1 cellular context compared by ENCODE assay signal in genomic region chr14:23302290-23303225, GRCh38.
TF ChIP-seq lines count a peak whose summit lies in the region.

A gene with protein sequence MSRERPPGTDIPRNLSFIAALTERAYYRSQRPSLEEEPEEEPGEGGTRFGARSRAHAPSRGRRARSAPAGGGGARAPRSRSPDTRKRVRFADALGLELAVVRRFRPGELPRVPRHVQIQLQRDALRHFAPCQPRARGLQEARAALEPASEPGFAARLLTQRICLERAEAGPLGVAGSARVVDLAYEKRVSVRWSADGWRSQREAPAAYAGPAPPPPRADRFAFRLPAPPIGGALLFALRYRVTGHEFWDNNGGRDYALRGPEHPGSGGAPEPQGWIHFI (minus strand): TSS chr14:23302859. CDS start chr14:23302576, 283 bp downstream.

TF ChIP-seq in HEK293, 187 proteins besides CTCF, POLR2A, EP300 and RAD21 (continued from another document and continues in another):
- TF ChIP-seq HIC1 (tag by site-specific recombination; IDR thresholded peaks at IDR 0.05) (0 out of 2 replicates have a peak, but pooled peaks have one; percentile 1), ZXDB (tag by site-specific recombination; IDR thresholded peaks at IDR 0.05) (peak; percentile 8; the same call in 1 of the 2 replicates), ZNF514 (tag by site-specific recombination; IDR thresholded peaks at IDR 0.05) (no peak), ZNF658 (tag by site-specific recombination; IDR thresholded peaks at IDR 0.05) (no peak), ZBTB1 (tag by site-specific recombination; IDR thresholded peaks at IDR 0.05) (no peak), ZNF423 (tag by site-specific recombination; IDR thresholded peaks at IDR 0.05) (no peak), RBAK (tag by site-specific recombination; IDR thresholded peaks at IDR 0.05) (no peak), ZNF19 (tag by site-specific recombination; IDR thresholded peaks at IDR 0.05; ENCODE audit: low read depth) (no peak), ZNF302 (tag by site-specific recombination; IDR thresholded peaks at IDR 0.05; ENCODE audit: low read depth) (no peak), ZNF701 (tag by site-specific recombination; IDR thresholded peaks at IDR 0.05) (no peak), ZBTB21 (tag by site-specific recombination; IDR thresholded peaks at IDR 0.05) (0 out of 2 replicates have a peak, but pooled peaks have one; percentile 1), OSR2 (tag by site-specific recombination; IDR thresholded peaks at IDR 0.05) (no peak), ZNF548 (tag by site-specific recombination; IDR thresholded peaks at IDR 0.05) (no peak), GLIS1 (tag by site-specific recombination; IDR thresholded peaks at IDR 0.05) (peak; percentile 15; the same call in 1 of the 2 replicates), KLF16 (tag by site-specific recombination; IDR thresholded peaks at IDR 0.05) (0 out of 2 replicates have a peak, but pooled peaks have one; percentile 28), ZNF600 (tag by site-specific recombination; IDR thresholded peaks at IDR 0.05) (peak; percentile 46; the same call in 1 of the 2 replicates), TRIM28 (IDR thresholded peaks at IDR 0.05; ENCODE audit: borderline replicate concordance, low read length) (no peak), BCL11B (tag by site-specific recombination; IDR thresholded peaks at IDR 0.05; ENCODE audit: low read depth) (no peak), ZNF16 (tag by site-specific recombination; IDR thresholded peaks at IDR 0.05; ENCODE audit: low read depth) (no peak), TCF7L2 (IDR thresholded peaks at IDR 0.05; ENCODE audit: borderline replicate concordance, low read depth, low read length) (no peak), SP2 (tag by site-specific recombination; IDR thresholded peaks at IDR 0.05) (peak; percentile 82), ZNF274 (IDR thresholded peaks at IDR 0.05; ENCODE audit: low read length) (no peak), ZNF274 (tag by site-specific recombination; IDR thresholded peaks at IDR 0.05; ENCODE audit: borderline replicate concordance) (no peak), ZBTB44 (tag by site-specific recombination; IDR thresholded peaks at IDR 0.05) (no peak), ZBTB48 (tag by site-specific recombination; IDR thresholded peaks at IDR 0.05) (no peak), ZNF529 (tag by site-specific recombination; IDR thresholded peaks at IDR 0.05; ENCODE audit: insufficient replicate concordance) (no peak), ZNF394 (tag by site-specific recombination; IDR thresholded peaks at IDR 0.05; ENCODE audit: borderline replicate concordance) (no peak), ZFP3 (tag by site-specific recombination; IDR thresholded peaks at IDR 0.05; ENCODE audit: low read depth) (no peak), ZNF416 (tag by site-specific recombination; IDR thresholded peaks at IDR 0.05) (no peak), SCRT2 (tag by site-specific recombination; IDR thresholded peaks at IDR 0.05) (peak; percentile 99), ZBTB17 (tag by site-specific recombination; IDR thresholded peaks at IDR 0.05) (0 out of 2 replicates have a peak, but pooled peaks have one; percentile 15), ZNF621 (tag by site-specific recombination; IDR thresholded peaks at IDR 0.05) (no peak), ZSCAN23 (tag by site-specific recombination; IDR thresholded peaks at IDR 0.05) (no peak), ZNF174 (tag by site-specific recombination; IDR thresholded peaks at IDR 0.05) (no peak), YY2 (tag by site-specific recombination; IDR thresholded peaks at IDR 0.05) (no peak), ZNF585B (tag by site-specific recombination; IDR thresholded peaks at IDR 0.05) (no peak), ZNF362 (tag by site-specific recombination; IDR thresholded peaks at IDR 0.05) (0 out of 2 replicates have a peak, but pooled peaks have one; percentile 22), ZNF138 (tag by site-specific recombination; IDR thresholded peaks at IDR 0.05; ENCODE audit: borderline replicate concordance) (no peak), ZNF354C (tag by site-specific recombination; IDR thresholded peaks at IDR 0.05; ENCODE audit: borderline replicate concordance, low read depth) (no peak), ZNF335 (tag by site-specific recombination; conservative IDR thresholded peaks at IDR 0.05) (peak; percentile 56), ZNF670 (tag by site-specific recombination; IDR thresholded peaks at IDR 0.05; ENCODE audit: low read depth) (no peak), ZNF777 (tag by site-specific recombination; IDR thresholded peaks at IDR 0.05; ENCODE audit: borderline replicate concordance) (no peak), ZNF114 (tag by site-specific recombination; IDR thresholded peaks at IDR 0.05) (no peak), ZNF521 (tag by site-specific recombination; IDR thresholded peaks at IDR 0.05) (no peak), ZNF23 (tag by site-specific recombination; IDR thresholded peaks at IDR 0.05; ENCODE audit: borderline replicate concordance) (no peak), ZNF24 (tag by site-specific recombination; IDR thresholded peaks at IDR 0.05) (no peak), ZNF623 (tag by site-specific recombination; IDR thresholded peaks at IDR 0.05) (no peak), EGR2 (tag by site-specific recombination; IDR thresholded peaks at IDR 0.05; ENCODE audit: low read depth) (peak; percentile 65), ZNF223 (tag by site-specific recombination; IDR thresholded peaks at IDR 0.05) (no peak), GFI1B (tag by site-specific recombination; IDR thresholded peaks at IDR 0.05) (no peak)
- TF ChIP-seq, protein P1, sequence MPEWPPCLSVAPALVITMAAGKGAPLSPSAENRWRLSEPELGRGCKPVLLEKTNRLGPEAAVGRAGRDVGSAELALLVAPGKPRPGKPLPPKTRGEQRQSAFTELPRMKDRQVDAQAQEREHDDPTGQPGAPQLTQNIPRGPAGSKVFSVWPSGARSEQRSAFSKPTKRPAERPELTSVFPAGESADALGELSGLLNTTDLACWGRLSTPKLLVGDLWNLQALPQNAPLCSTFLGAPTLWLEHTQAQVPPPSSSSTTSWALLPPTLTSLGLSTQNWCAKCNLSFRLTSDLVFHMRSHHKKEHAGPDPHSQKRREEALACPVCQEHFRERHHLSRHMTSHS (tag by site-specific recombination; IDR thresholded peaks at IDR 0.05) = no peak
- TF ChIP-seq, protein P2, sequence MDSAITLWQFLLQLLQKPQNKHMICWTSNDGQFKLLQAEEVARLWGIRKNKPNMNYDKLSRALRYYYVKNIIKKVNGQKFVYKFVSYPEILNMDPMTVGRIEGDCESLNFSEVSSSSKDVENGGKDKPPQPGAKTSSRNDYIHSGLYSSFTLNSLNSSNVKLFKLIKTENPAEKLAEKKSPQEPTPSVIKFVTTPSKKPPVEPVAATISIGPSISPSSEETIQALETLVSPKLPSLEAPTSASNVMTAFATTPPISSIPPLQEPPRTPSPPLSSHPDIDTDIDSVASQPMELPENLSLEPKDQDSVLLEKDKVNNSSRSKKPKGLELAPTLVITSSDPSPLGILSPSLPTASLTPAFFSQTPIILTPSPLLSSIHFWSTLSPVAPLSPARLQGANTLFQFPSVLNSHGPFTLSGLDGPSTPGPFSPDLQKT (IDR thresholded peaks at IDR 0.05; ENCODE audit: borderline replicate concordance, low read depth, low read length) = no peak
- TF ChIP-seq, protein P3, sequence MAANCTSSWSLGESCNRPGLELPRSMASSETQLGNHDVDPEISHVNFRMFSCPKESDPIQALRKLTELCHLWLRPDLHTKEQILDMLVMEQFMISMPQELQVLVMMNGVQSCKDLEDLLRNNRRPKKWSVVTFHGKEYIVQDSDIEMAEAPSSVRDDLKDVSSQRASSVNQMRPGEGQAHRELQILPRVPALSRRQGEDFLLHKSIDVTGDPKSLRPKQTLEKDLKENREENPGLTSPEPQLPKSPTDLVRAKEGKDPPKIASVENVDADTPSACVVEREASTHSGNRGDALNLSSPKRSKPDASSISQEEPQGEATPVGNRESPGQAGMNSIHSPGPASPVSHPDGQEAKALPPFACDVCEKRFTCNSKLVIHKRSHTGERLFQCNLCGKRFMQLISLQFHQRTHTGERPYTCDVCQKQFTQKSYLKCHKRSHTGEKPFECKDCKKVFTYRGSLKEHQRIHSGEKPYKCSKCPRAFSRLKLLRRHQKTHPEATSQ (tag by site-specific recombination; IDR thresholded peaks at IDR 0.05) = no peak
- TF ChIP-seq, protein P4, sequence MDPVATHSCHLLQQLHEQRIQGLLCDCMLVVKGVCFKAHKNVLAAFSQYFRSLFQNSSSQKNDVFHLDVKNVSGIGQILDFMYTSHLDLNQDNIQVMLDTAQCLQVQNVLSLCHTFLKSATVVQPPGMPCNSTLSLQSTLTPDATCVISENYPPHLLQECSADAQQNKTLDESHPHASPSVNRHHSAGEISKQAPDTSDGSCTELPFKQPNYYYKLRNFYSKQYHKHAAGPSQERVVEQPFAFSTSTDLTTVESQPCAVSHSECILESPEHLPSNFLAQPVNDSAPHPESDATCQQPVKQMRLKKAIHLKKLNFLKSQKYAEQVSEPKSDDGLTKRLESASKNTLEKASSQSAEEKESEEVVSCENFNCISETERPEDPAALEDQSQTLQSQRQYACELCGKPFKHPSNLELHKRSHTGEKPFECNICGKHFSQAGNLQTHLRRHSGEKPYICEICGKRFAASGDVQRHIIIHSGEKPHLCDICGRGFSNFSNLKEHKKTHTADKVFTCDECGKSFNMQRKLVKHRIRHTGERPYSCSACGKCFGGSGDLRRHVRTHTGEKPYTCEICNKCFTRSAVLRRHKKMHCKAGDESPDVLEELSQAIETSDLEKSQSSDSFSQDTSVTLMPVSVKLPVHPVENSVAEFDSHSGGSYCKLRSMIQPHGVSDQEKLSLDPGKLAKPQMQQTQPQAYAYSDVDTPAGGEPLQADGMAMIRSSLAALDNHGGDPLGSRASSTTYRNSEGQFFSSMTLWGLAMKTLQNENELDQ (tag by site-specific recombination; IDR thresholded peaks at IDR 0.05; ENCODE audit: low read depth) = no peak
- TF ChIP-seq, protein P5, sequence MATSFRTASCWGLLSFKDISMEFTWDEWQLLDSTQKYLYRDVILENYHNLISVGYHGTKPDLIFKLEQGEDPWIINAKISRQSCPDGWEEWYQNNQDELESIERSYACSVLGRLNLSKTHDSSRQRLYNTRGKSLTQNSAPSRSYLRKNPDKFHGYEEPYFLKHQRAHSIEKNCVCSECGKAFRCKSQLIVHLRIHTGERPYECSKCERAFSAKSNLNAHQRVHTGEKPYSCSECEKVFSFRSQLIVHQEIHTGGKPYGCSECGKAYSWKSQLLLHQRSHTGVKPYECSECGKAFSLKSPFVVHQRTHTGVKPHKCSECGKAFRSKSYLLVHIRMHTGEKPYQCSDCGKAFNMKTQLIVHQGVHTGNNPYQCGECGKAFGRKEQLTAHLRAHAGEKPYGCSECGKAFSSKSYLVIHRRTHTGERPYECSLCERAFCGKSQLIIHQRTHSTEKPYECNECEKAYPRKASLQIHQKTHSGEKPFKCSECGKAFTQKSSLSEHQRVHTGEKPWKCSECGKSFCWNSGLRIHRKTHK (tag by site-specific recombination; IDR thresholded peaks at IDR 0.05) = no peak
- TF ChIP-seq, protein P6, sequence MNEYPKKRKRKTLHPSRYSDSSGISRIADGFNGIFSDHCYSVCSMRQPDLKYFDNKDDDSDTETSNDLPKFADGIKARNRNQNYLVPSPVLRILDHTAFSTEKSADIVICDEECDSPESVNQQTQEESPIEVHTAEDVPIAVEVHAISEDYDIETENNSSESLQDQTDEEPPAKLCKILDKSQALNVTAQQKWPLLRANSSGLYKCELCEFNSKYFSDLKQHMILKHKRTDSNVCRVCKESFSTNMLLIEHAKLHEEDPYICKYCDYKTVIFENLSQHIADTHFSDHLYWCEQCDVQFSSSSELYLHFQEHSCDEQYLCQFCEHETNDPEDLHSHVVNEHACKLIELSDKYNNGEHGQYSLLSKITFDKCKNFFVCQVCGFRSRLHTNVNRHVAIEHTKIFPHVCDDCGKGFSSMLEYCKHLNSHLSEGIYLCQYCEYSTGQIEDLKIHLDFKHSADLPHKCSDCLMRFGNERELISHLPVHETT (tag by site-specific recombination; IDR thresholded peaks at IDR 0.05) = no peak
- TF ChIP-seq, protein P7, sequence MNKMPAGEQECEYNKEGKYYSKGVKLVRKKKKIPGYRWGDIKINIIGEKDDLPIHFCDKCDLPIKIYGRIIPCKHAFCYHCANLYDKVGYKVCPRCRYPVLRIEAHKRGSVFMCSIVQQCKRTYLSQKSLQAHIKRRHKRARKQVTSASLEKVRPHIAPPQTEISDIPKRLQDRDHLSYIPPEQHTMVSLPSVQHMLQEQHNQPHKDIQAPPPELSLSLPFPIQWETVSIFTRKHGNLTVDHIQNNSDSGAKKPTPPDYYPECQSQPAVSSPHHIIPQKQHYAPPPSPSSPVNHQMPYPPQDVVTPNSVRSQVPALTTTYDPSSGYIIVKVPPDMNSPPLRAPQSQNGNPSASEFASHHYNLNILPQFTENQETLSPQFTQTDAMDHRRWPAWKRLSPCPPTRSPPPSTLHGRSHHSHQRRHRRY (tag by site-specific recombination; IDR thresholded peaks at IDR 0.05) = no peak
